ENCODE assay signal across 14 cellular contexts in genomic region chr10:43120116-43120947, GRCh38. TPM values are rescaled to one million over a fixed set of nuclear protein-coding genes. Genes with fewer than 3 reads are reported as not detected.
DNase-seq lines count a peak whose midpoint lies in the region; ATAC-seq, FAIRE-seq and TF ChIP-seq lines count a peak whose summit lies in the region.
"Had no signal": no experiment of that assay in that cellular context is flagged by ENCODE, and none has a peak within 500 bp of the region (broad histone marks: within the 10 kb centered on the region; RNA-seq: fewer than 3 reads in every experiment).

No MANE protein-coding gene starts in this region.

- TF ChIP-seq EP300 in upper lobe of left lung (IDR thresholded peaks at IDR 0.05): no peak

- H3K27me3 ChIP-seq in left ventricle myocardium inferior (ENCODE audit: low read depth) (no peaks in the 10 kb centered on the region), upper lobe of left lung (no peaks in the 10 kb centered on the region)
- H3K27me3 ChIP-seq: stomach had no signal

- H3K4me3 ChIP-seq in left ventricle myocardium inferior: no peak overlapping the region
- H3K4me3 ChIP-seq in upper lobe of left lung: no peak overlapping the region
- H3K4me3 ChIP-seq: stomach had no signal

- peaks cover 21 to 24% of the 10 kb centered on the region in 2 donors for H3K4me1 Mint-ChIP-seq in effector memory CD8-positive, alpha-beta T cell (ENCODE audit: low read depth in 2 of 2)

- H3K9me3 ChIP-seq in left ventricle myocardium inferior (replicated peaks) (no peaks in the 10 kb centered on the region), KOPT-K1 (ENCODE audit: insufficient read depth, low read length, poor library complexity, severe bottlenecking) (no peaks in the 10 kb centered on the region), upper lobe of left lung (no peaks in the 10 kb centered on the region)
- H3K9me3 ChIP-seq: stomach had no signal

- no peak for FAIRE-seq in D721Med (lab: Jason Lieb, UNC)

- intact Hi-C loops in Right ventricle myocardium inferior (cut with DNase I) (no loop called here), left ventricle myocardium inferior (cut with micrococcal nuclease) (no loop called here)

- peak overlapping the region; percentile 90 to 97 for H3K27ac Mint-ChIP-seq in effector memory CD8-positive, alpha-beta T cell

- no peaks in the 10 kb centered on the region for H3K9me3 Mint-ChIP-seq in effector memory CD8-positive, alpha-beta T cell

- DNase-seq in Right ventricle myocardium inferior (ENCODE audit: missing footprints) (no peak), left ventricle myocardium inferior (no peak), upper lobe of left lung (no peak), D721Med (ENCODE audit: insufficient read length, low spot score) (no peak), GM03348 (ENCODE audit: low spot score) (no peak)
- DNase-seq in effector memory CD8-positive, alpha-beta T cell: no peak
- DNase-seq: cortex of kidney, mesendoderm, NCI-H1694 treated with DMSO at 0.1 percent for 48 hours, NCI-H526 treated with DMSO at 0.1 percent for 48 hours had no signal

- 78 to 81% methylated on average over 19 of the region's 19 CpGs for WGBS in upper lobe of left lung, 2 donors

- H3K36me3 Mint-ChIP-seq in effector memory CD8-positive, alpha-beta T cell (ENCODE audit: insufficient read depth): no peaks in the 10 kb centered on the region

- H3K4me3 Mint-ChIP-seq in effector memory CD8-positive, alpha-beta T cell: peak overlapping the region; percentile 47 to 62

- H3K4me1 ChIP-seq in left ventricle myocardium inferior: peaks cover 9% of the 10 kb centered on the region
- peaks cover 0 to 17% (median 8%) of the 10 kb centered on the region in 4 donors for H3K4me1 ChIP-seq in upper lobe of left lung

- TF ChIP-seq POLR2A in upper lobe of left lung (IDR thresholded peaks at IDR 0.05): no peak

- TF ChIP-seq CTCF in left ventricle myocardium inferior (IDR thresholded peaks at IDR 0.05; ENCODE audit: borderline replicate concordance) (no peak), upper lobe of left lung (IDR thresholded peaks at IDR 0.05) (no peak), D721Med (IDR thresholded peaks at IDR 0.05; ENCODE audit: insufficient read depth, missing control alignments) (no peak)

- no peaks in the 10 kb centered on the region for H3K27me3 Mint-ChIP-seq in effector memory CD8-positive, alpha-beta T cell

- H3K36me3 ChIP-seq in left ventricle myocardium inferior: no peaks in the 10 kb centered on the region
- no peaks in the 10 kb centered on the region for H3K36me3 ChIP-seq in KOPT-K1 (ENCODE audit: insufficient read depth, low read length)
- no peaks in the 10 kb centered on the region for H3K36me3 ChIP-seq in upper lobe of left lung
- H3K36me3 ChIP-seq: stomach had no signal

- H3K27ac ChIP-seq in left ventricle myocardium inferior (replicated peaks): no peak overlapping the region
- peak overlapping the region; percentile 46 for H3K27ac ChIP-seq in KOPT-K1 (ENCODE audit: low read depth, low read length, poor library complexity, severe bottlenecking)
- H3K27ac ChIP-seq in upper lobe of left lung: peak overlapping the region in 3 of 4 donors; percentile 42 to 56 (median 55)
- H3K27ac ChIP-seq: VCaP had no signal

- peak; percentile 5 for ATAC-seq in Right ventricle myocardium inferior
- no peak for ATAC-seq in effector memory CD8-positive, alpha-beta T cell (replicated peaks)
- ATAC-seq in upper lobe of left lung (ENCODE audit: low FRiP score in 2 of 2): peak in 1 of 2 donors; percentile 2
- ATAC-seq in GM19397 (IDR thresholded peaks at IDR 0.05; ENCODE audit: unreplicated experiment): no peak

RNA-seq across cellular contexts. Expression of gene CSGALNACT2, which starts 17.9 kb away (rescaled TPM):
- total RNA-seq in Right ventricle myocardium inferior: 8.1 TPM
- 7.1 TPM for total RNA-seq in left ventricle myocardium inferior
- 10 to 100 TPM; 30.5 to 47.1 (median 35.1) TPM for total RNA-seq in upper lobe of left lung

RNA-seq across cellular contexts. Expression of gene RET, which starts 43.5 kb away (rescaled TPM):
- total RNA-seq in Right ventricle myocardium inferior: 7.7 TPM
- total RNA-seq in left ventricle myocardium inferior: 0.60 TPM
- under 1 TPM in 5 of 6 donors, not detected in 1; 0.11 to 0.98 (median 0.30) TPM for total RNA-seq in upper lobe of left lung
